Comparison of ENCODE assay signal across 1 cellular context in genomic region chr12:120194534-120195395, GRCh38.
TF ChIP-seq lines count a peak whose summit lies in the region.

TSS of gene GCN1 (minus strand) at chr12:120194715. CDS start at chr12:120194697, 18 bp downstream.

TF ChIP-seq in HepG2, 621 proteins besides CTCF, POLR2A, EP300 and RAD21 (continued from another document and continues in another):
- TF ChIP-seq ZBTB43 (CRISPR knock-in tag; conservative IDR thresholded peaks at IDR 0.05) (peak; percentile 54), SMYD3 (CRISPR knock-in tag; IDR thresholded peaks at IDR 0.05) (no peak; the same call in 1 of the 2 replicates), ZNF124 (CRISPR knock-in tag; IDR thresholded peaks at IDR 0.05) (peak; percentile 6; the same call in 1 of the 2 replicates), SYNCRIP (IDR thresholded peaks at IDR 0.05; ENCODE audit: insufficient read depth, low read depth, low read length) (no peak), POLR2AphosphoS2 (IDR thresholded peaks at IDR 0.05; ENCODE audit: low read depth, low read length) (no peak), KLF6 (CRISPR knock-in tag; IDR thresholded peaks at IDR 0.05) (peak; percentile 94), CENPT (CRISPR knock-in tag; IDR thresholded peaks at IDR 0.05; ENCODE audit: low read depth) (0 out of 2 replicates have a peak, but pooled peaks have one; percentile 29), ZNF800 (CRISPR knock-in tag; IDR thresholded peaks at IDR 0.05) (0 out of 2 replicates have a peak, but pooled peaks have one; percentile 3), PLSCR1 (CRISPR knock-in tag; IDR thresholded peaks at IDR 0.05; ENCODE audit: borderline replicate concordance) (no peak), ZNF383 (CRISPR knock-in tag; IDR thresholded peaks at IDR 0.05; ENCODE audit: borderline replicate concordance) (peak; percentile 74; the same call in 1 of the 2 replicates), USF2 (IDR thresholded peaks at IDR 0.05; ENCODE audit: low read depth, low read length) (no peak), USF2 (CRISPR knock-in tag; IDR thresholded peaks at IDR 0.05; ENCODE audit: borderline replicate concordance) (no peak; the same call in 1 of the 2 replicates), ELF3 (CRISPR knock-in tag; IDR thresholded peaks at IDR 0.05) (peak; percentile 75), IKZF4 (CRISPR knock-in tag; IDR thresholded peaks at IDR 0.05; ENCODE audit: borderline replicate concordance, low read depth, not compliant biosample characterization) (no peak), SP5 (CRISPR knock-in tag; IDR thresholded peaks at IDR 0.05; ENCODE audit: borderline replicate concordance, low read depth) (no peak), ZNF775 (CRISPR knock-in tag; IDR thresholded peaks at IDR 0.05; ENCODE audit: borderline replicate concordance) (no peak), FOSL2 (CRISPR knock-in tag; IDR thresholded peaks at IDR 0.05) (peak; percentile 55; the same call in 1 of the 2 replicates), ZSCAN25 (CRISPR knock-in tag; IDR thresholded peaks at IDR 0.05) (peak; percentile 70; the same call in 1 of the 2 replicates), IRF1 (CRISPR knock-in tag; IDR thresholded peaks at IDR 0.05; ENCODE audit: low read depth) (no peak), ZFP82 (CRISPR knock-in tag; IDR thresholded peaks at IDR 0.05; ENCODE audit: borderline replicate concordance) (no peak; the same call in 1 of the 2 replicates), RFX1 (IDR thresholded peaks at IDR 0.05) (no peak), TMF1 (CRISPR knock-in tag; IDR thresholded peaks at IDR 0.05; ENCODE audit: low read depth) (peak; percentile 82; the same call in 1 of the 2 replicates), SMARCE1 (IDR thresholded peaks at IDR 0.05; ENCODE audit: borderline replicate concordance) (no peak), ZBED4 (CRISPR knock-in tag; IDR thresholded peaks at IDR 0.05; ENCODE audit: borderline replicate concordance) (peak; percentile 94; the same call in 1 of the 2 replicates), ZNF597 (CRISPR knock-in tag; IDR thresholded peaks at IDR 0.05) (0 out of 2 replicates have a peak, but pooled peaks have one; percentile 50), ZNF687 (CRISPR knock-in tag; IDR thresholded peaks at IDR 0.05) (peak; percentile 98), ZNF724P (CRISPR knock-in tag; IDR thresholded peaks at IDR 0.05; ENCODE audit: borderline replicate concordance) (peak; percentile 54; the same call in 1 of the 2 replicates), JUN (CRISPR knock-in tag; IDR thresholded peaks at IDR 0.05) (peak; percentile 43; the same call in 1 of the 2 replicates), SOX13 (IDR thresholded peaks at IDR 0.05) (0 out of 2 replicates have a peak, but pooled peaks have one; percentile 19), SOX13 (CRISPR knock-in tag; conservative IDR thresholded peaks at IDR 0.05 in 1 of 2, IDR thresholded peaks at IDR 0.05 in 1 of 2) (0 out of 4 replicates have a peak, but pooled peaks of 1 of the 2 experiments have one; percentile 17), GPN1 (CRISPR knock-in tag; IDR thresholded peaks at IDR 0.05; ENCODE audit: borderline replicate concordance) (no peak), WIZ (CRISPR knock-in tag; IDR thresholded peaks at IDR 0.05) (0 out of 2 replicates have a peak, but pooled peaks have one; percentile 16), KDM3A (CRISPR knock-in tag; IDR thresholded peaks at IDR 0.05; ENCODE audit: low read depth) (no peak), ZNF296 (CRISPR knock-in tag; conservative IDR thresholded peaks at IDR 0.05) (no peak; the same call in 1 of the 2 replicates), ZBTB38 (CRISPR knock-in tag; IDR thresholded peaks at IDR 0.05) (peak; percentile 78; the same call in 1 of the 2 replicates), SP140L (CRISPR knock-in tag; IDR thresholded peaks at IDR 0.05; ENCODE audit: borderline replicate concordance) (no peak), HMGA1 (CRISPR knock-in tag; conservative IDR thresholded peaks at IDR 0.05) (no peak), EEA1 (CRISPR knock-in tag; IDR thresholded peaks at IDR 0.05; ENCODE audit: borderline replicate concordance) (0 out of 2 replicates have a peak, but pooled peaks have one; percentile 90)
